8 cellular contexts compared by ENCODE assay signal in genomic region chr18:23689031-23689615, GRCh38. TPM values are rescaled to one million over a fixed set of nuclear protein-coding genes. Genes with fewer than 3 reads are reported as not detected.
DNase-seq lines count a peak whose midpoint lies in the region; ATAC-seq, FAIRE-seq and TF ChIP-seq lines count a peak whose summit lies in the region.

A gene with protein sequence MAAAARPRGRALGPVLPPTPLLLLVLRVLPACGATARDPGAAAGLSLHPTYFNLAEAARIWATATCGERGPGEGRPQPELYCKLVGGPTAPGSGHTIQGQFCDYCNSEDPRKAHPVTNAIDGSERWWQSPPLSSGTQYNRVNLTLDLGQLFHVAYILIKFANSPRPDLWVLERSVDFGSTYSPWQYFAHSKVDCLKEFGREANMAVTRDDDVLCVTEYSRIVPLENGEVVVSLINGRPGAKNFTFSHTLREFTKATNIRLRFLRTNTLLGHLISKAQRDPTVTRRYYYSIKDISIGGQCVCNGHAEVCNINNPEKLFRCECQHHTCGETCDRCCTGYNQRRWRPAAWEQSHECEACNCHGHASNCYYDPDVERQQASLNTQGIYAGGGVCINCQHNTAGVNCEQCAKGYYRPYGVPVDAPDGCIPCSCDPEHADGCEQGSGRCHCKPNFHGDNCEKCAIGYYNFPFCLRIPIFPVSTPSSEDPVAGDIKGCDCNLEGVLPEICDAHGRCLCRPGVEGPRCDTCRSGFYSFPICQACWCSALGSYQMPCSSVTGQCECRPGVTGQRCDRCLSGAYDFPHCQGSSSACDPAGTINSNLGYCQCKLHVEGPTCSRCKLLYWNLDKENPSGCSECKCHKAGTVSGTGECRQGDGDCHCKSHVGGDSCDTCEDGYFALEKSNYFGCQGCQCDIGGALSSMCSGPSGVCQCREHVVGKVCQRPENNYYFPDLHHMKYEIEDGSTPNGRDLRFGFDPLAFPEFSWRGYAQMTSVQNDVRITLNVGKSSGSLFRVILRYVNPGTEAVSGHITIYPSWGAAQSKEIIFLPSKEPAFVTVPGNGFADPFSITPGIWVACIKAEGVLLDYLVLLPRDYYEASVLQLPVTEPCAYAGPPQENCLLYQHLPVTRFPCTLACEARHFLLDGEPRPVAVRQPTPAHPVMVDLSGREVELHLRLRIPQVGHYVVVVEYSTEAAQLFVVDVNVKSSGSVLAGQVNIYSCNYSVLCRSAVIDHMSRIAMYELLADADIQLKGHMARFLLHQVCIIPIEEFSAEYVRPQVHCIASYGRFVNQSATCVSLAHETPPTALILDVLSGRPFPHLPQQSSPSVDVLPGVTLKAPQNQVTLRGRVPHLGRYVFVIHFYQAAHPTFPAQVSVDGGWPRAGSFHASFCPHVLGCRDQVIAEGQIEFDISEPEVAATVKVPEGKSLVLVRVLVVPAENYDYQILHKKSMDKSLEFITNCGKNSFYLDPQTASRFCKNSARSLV (N-terminal part only) (plus strand): TSS chr18:23689453. CDS start chr18:23689684, 231 bp downstream.

- peak; percentile 12; the same call in 1 of the 2 replicates for TF ChIP-seq POLR2A in H54 (IDR thresholded peaks at IDR 0.05; ENCODE audit: low read depth, low read length)

- peak; percentile 42 for TF ChIP-seq CTCF in AG09309 (IDR thresholded peaks at IDR 0.05; ENCODE audit: control insufficient read depth, insufficient read depth, low read depth, low read length, missing control alignments)
- no peak for TF ChIP-seq CTCF in omental fat pad (IDR thresholded peaks at IDR 0.05)

- FAIRE-seq in H54 (lab: Jason Lieb, UNC), result no peak

- DNase-seq in AG09309 (ENCODE audit: low read depth) (no peak), H54 (ENCODE audit: insufficient read length, low spot score) (peak; percentile 54), NCI-H748 (lab: John Stamatoyannopoulos, UW; ENCODE audit: unreplicated experiment) (peak; percentile 79), head of caudate nucleus (peak in 40 of 42 donors; percentile 4 to 76 (median 47)), omental fat pad (ENCODE audit: low spot score) (no peak)
- DNase-seq in activated naive CD4-positive, alpha-beta T cell treated with Interleukin-2 at 50 U/mL for 16 hours, result peak; percentile 37

- H3K4me3 ChIP-seq in AG09309 (ENCODE audit: control insufficient read depth, low read depth, low read length), result peak within 1 kb of the TSS; percentile 53

- intact Hi-C loops in head of caudate nucleus (cut with DNase I), result no loop called here

- peak; percentile 95 for ATAC-seq in omental fat pad (ENCODE audit: low FRiP score)
- ATAC-seq in GM21367 (IDR thresholded peaks at IDR 0.05; ENCODE audit: unreplicated experiment), result no peak
- no peak for ATAC-seq in HG03457 (IDR thresholded peaks at IDR 0.05; ENCODE audit: unreplicated experiment)

RNA-seq across cellular contexts. Expression of the gene that starts here (rescaled TPM):
- 10 to 100 TPM; 16.9 to 57.5 (median 48.3) TPM for total RNA-seq in omental fat pad

Comparison
In these comparisons a context has a peak if more than half of its experiments do, and no peak if none do; other contexts are left out.
1. DNase-seq: peak in H54 (single experiment), NCI-H748 (single experiment), activated naive CD4-positive, alpha-beta T cell treated with Interleukin-2 at 50 U/mL for 16 hours (single experiment) and head of caudate nucleus (40 of 42); none in AG09309 (single experiment) and omental fat pad (single experiment).